Comparison of ENCODE assay signal across 11 cellular contexts in genomic region chr5:57117601-57118000, GRCh38. TPM values are rescaled to one million over a fixed set of nuclear protein-coding genes. Genes with fewer than 3 reads are reported as not detected.
DNase-seq lines count a peak whose midpoint lies in the region; ATAC-seq and TF ChIP-seq lines count a peak whose summit lies in the region.
"Had no signal": no experiment of that assay in that cellular context is flagged by ENCODE, and none has a peak within 500 bp of the region (broad histone marks: within the 10 kb centered on the region; RNA-seq: fewer than 3 reads in every experiment).

No MANE protein-coding gene starts in this region.

- H3K4me2 ChIP-seq in Loucy (ENCODE audit: low read depth, low read length, poor library complexity, severe bottlenecking): peak overlapping the region; percentile 6

- no peaks in the 10 kb centered on the region for H4K20me1 ChIP-seq in Loucy (ENCODE audit: insufficient read depth, low read length, poor library complexity, severe bottlenecking)

- H3K4me3 ChIP-seq in Loucy (ENCODE audit: low read length, poor library complexity, severe bottlenecking): no peak overlapping the region

- H3K36me3 Mint-ChIP-seq in activated CD4-positive, alpha-beta T cell treated with anti-CD3 and anti-CD28 coated beads, Interleukin-2, amount 10 ng/mL, durations not matched to agents 7 days and 5 days (ENCODE audit: low read depth): peaks cover 5% of the 10 kb centered on the region
- no peaks in the 10 kb centered on the region for H3K36me3 Mint-ChIP-seq in activated naive CD8-positive, alpha-beta T cell treated with anti-CD3 and anti-CD28 coated beads, Interleukin-2, amount 50 U/mL, for 24 hours (ENCODE audit: low read depth)

- DNase-seq in activated CD4-positive, alpha-beta T cell treated with anti-CD3 and anti-CD28 coated beads, Interleukin-2, amount 10 ng/mL, durations not matched to agents 7 days and 5 days: peak; percentile 85
- DNase-seq in activated naive CD8-positive, alpha-beta T cell treated with anti-CD3 and anti-CD28 coated beads, Interleukin-2, amount 50 U/mL, for 24 hours: peak; percentile 54
- peak; percentile 17 to 50 for DNase-seq in stimulated activated CD8-positive, alpha-beta memory T cell treated with anti-CD3 and anti-CD28 coated beads, Interleukin-15, amount 100 ng/mL, for 4 hours (ENCODE audit: low read depth in 2 of 2)
- DNase-seq in cerebellar cortex (ENCODE audit: low spot score) (no peak), G401 (ENCODE audit: low spot score) (no peak)
- DNase-seq: dermis blood vessel endothelial cell, NCI-H1930, nucleus accumbens had no signal

- no peaks in the 10 kb centered on the region for H3K27me3 ChIP-seq in Loucy (ENCODE audit: insufficient read depth, low read length, poor library complexity, severe bottlenecking)

- no peak overlapping the region for H2AFZ ChIP-seq in Loucy (ENCODE audit: low read length)

- no peaks in the 10 kb centered on the region for H3F3A ChIP-seq in Loucy (ENCODE audit: low read depth)

- H3K36me3 ChIP-seq in Loucy (ENCODE audit: insufficient read depth, low read length): no peaks in the 10 kb centered on the region

- ATAC-seq in activated naive CD8-positive, alpha-beta T cell treated with anti-CD3 and anti-CD28 coated beads, Interleukin-2, amount 50 U/mL, for 24 hours: peak; percentile 99
- ATAC-seq in HG02763 (IDR thresholded peaks at IDR 0.05; ENCODE audit: unreplicated experiment) (no peak), GM18520 (IDR thresholded peaks at IDR 0.05; ENCODE audit: unreplicated experiment) (no peak)

- H3K4me1 Mint-ChIP-seq in activated CD4-positive, alpha-beta T cell treated with anti-CD3 and anti-CD28 coated beads, Interleukin-2, amount 10 ng/mL, durations not matched to agents 7 days and 5 days: peaks cover 32% of the 10 kb centered on the region
- H3K4me1 Mint-ChIP-seq in activated naive CD8-positive, alpha-beta T cell treated with anti-CD3 and anti-CD28 coated beads, Interleukin-2, amount 50 U/mL, for 24 hours: peaks cover 16% of the 10 kb centered on the region

- peaks cover 5% of the 10 kb centered on the region for H3K4me1 ChIP-seq in Loucy (ENCODE audit: insufficient read depth, low read length, poor library complexity, severe bottlenecking)

- H3K4me3 Mint-ChIP-seq in activated CD4-positive, alpha-beta T cell treated with anti-CD3 and anti-CD28 coated beads, Interleukin-2, amount 10 ng/mL, durations not matched to agents 7 days and 5 days: peak overlapping the region; percentile 1
- no peak overlapping the region for H3K4me3 Mint-ChIP-seq in activated naive CD8-positive, alpha-beta T cell treated with anti-CD3 and anti-CD28 coated beads, Interleukin-2, amount 50 U/mL, for 24 hours

- in situ Hi-C loops in G401 (cut with HindIII; ENCODE audit: low sequenced_read_pairs): no loop called here

- H3K9me3 ChIP-seq in Loucy (ENCODE audit: insufficient read depth, low read depth, low read length): no peaks in the 10 kb centered on the region

- H3K9me2 ChIP-seq in Loucy (replicated peaks; ENCODE audit: low read depth, low read length): no peaks in the 10 kb centered on the region

- no peaks in the 10 kb centered on the region for H3K79me2 ChIP-seq in Loucy (ENCODE audit: insufficient read depth, low read length)

- no peak for TF ChIP-seq CTCF in Loucy (conservative IDR thresholded peaks at IDR 0.05; ENCODE audit: low read length)

- POLR2A ChIA-PET in activated CD4-positive, alpha-beta T cell treated with anti-CD3 and anti-CD28 coated beads, Interleukin-2, amount 10 ng/mL, durations not matched to agents 7 days and 5 days (lab: Charles Lee): no interaction called here

- CTCF ChIA-PET in activated CD4-positive, alpha-beta T cell treated with anti-CD3 and anti-CD28 coated beads, Interleukin-2, amount 10 ng/mL, durations not matched to agents 7 days and 5 days (lab: Charles Lee): no interaction called here

- no peak overlapping the region for H3K9ac ChIP-seq in Loucy (ENCODE audit: low read depth, low read length, poor library complexity, severe bottlenecking)

- peak overlapping the region; percentile 93 for H3K27ac Mint-ChIP-seq in activated CD4-positive, alpha-beta T cell treated with anti-CD3 and anti-CD28 coated beads, Interleukin-2, amount 10 ng/mL, durations not matched to agents 7 days and 5 days
- peak overlapping the region; percentile 49 for H3K27ac Mint-ChIP-seq in activated naive CD8-positive, alpha-beta T cell treated with anti-CD3 and anti-CD28 coated beads, Interleukin-2, amount 50 U/mL, for 24 hours

- H3K27me3 Mint-ChIP-seq in activated CD4-positive, alpha-beta T cell treated with anti-CD3 and anti-CD28 coated beads, Interleukin-2, amount 10 ng/mL, durations not matched to agents 7 days and 5 days: peaks cover 1% of the 10 kb centered on the region
- no peaks in the 10 kb centered on the region for H3K27me3 Mint-ChIP-seq in activated naive CD8-positive, alpha-beta T cell treated with anti-CD3 and anti-CD28 coated beads, Interleukin-2, amount 50 U/mL, for 24 hours

- H3K9me3 Mint-ChIP-seq in activated CD4-positive, alpha-beta T cell treated with anti-CD3 and anti-CD28 coated beads, Interleukin-2, amount 10 ng/mL, durations not matched to agents 7 days and 5 days: peaks cover 1% of the 10 kb centered on the region
- H3K9me3 Mint-ChIP-seq in activated naive CD8-positive, alpha-beta T cell treated with anti-CD3 and anti-CD28 coated beads, Interleukin-2, amount 50 U/mL, for 24 hours: peaks cover 3% of the 10 kb centered on the region

RNA-seq across cellular contexts. Expression of gene GPBP1, which starts 56.3 kb away (rescaled TPM):
- 100 to 1,000 TPM in 1 of 2 experiments, 10 to 100 TPM in 1; 86.4 to 104 TPM for total RNA-seq in activated CD4-positive, alpha-beta T cell treated with anti-CD3 and anti-CD28 coated beads, Interleukin-2, amount 10 ng/mL, durations not matched to agents 7 days and 5 days
- 55.7 and 84.3 TPM in 2 replicates for total RNA-seq in G401 (2014; rRNA removed; shearing (Covaris generic))

Comparison
In these comparisons a context has a peak if more than half of its experiments do, and no peak if none do; other contexts are left out.
1. DNase-seq: peak in activated CD4-positive, alpha-beta T cell treated with anti-CD3 and anti-CD28 coated beads, Interleukin-2, amount 10 ng/mL, durations not matched to agents 7 days and 5 days (single experiment), activated naive CD8-positive, alpha-beta T cell treated with anti-CD3 and anti-CD28 coated beads, Interleukin-2, amount 50 U/mL, for 24 hours (single experiment) and stimulated activated CD8-positive, alpha-beta memory T cell treated with anti-CD3 and anti-CD28 coated beads, Interleukin-15, amount 100 ng/mL, for 4 hours (2 of 2); none in cerebellar cortex (single experiment) and G401 (single experiment).